Comparison of ENCODE assay signal across 17 cellular contexts in the genomic region with DNA sequence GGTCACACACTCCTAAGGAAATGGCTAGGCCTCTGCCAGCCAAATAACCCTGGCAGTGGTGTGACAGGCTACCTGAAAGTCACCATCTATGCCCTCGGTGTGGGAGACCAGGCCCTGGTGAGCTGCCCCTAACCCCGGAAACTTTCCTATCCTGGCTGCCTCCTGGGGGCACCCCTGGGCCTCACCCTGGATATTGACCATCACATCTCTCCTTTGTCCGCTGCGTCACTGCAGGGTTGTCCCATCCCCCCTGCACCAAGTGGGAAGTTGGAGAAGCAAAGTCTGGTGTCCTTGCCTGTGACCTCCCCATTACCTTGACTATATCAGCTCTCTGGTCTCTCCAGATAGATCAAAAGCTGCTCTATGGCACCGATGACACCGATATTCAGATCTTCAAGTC. TPM values are rescaled to one million over a fixed set of nuclear protein-coding genes. Genes with fewer than 3 reads are reported as not detected.
DNase-seq lines count a peak whose midpoint lies in the region; ATAC-seq and TF ChIP-seq lines count a peak whose summit lies in the region.
"Had no signal": no experiment of that assay in that cellular context is flagged by ENCODE, and none has a peak within 500 bp of the region (broad histone marks: within the 10 kb centered on the region; RNA-seq: fewer than 3 reads in every experiment).

No MANE protein-coding gene starts in this region.

- H3K27me3 Mint-ChIP-seq in natural killer cell treated with Interleukin-12 subunit alpha and Interleukin-12 subunit beta and Interleukin-15 and Interleukin-18, amount 100 ng/mL, for 72 hours: peaks cover 0 to 4% of the 10 kb centered on the region in 2 donors
- H3K27me3 Mint-ChIP-seq in natural killer cell (ENCODE audit: low read depth in 2 of 2): peaks cover 0 to 5% of the 10 kb centered on the region in 2 donors

- H3K9me3 Mint-ChIP-seq in natural killer cell treated with Interleukin-12 subunit alpha and Interleukin-12 subunit beta and Interleukin-15 and Interleukin-18, amount 100 ng/mL, for 72 hours: no peaks in the 10 kb centered on the region
- H3K9me3 Mint-ChIP-seq in natural killer cell: peaks cover 0 to 3% of the 10 kb centered on the region in 2 donors

- H3K9me3 ChIP-seq in iPS-15b (ENCODE audit: control insufficient read depth, insufficient read depth, low read length): no peaks in the 10 kb centered on the region
- H3K9me3 ChIP-seq: HAP-1 had no signal

- H3K4me3 ChIP-seq in iPS-15b (ENCODE audit: low read depth, low read length): no peak overlapping the region
- H3K4me3 ChIP-seq: BLaER1, GM12878, GM23248, HAP-1 had no signal

- H3K4me1 ChIP-seq in iPS-15b (ENCODE audit: control insufficient read depth, insufficient read depth, low read length): no peaks in the 10 kb centered on the region
- H3K4me1 ChIP-seq: BLaER1, HAP-1 had no signal

- DNase-seq in natural killer cell treated with Interleukin-12 subunit alpha and Interleukin-12 subunit beta and Interleukin-15 and Interleukin-18, amount 100 ng/mL, for 72 hours (ENCODE audit: low spot score): peak; percentile 35
- DNase-seq in natural killer cell (no peak), posterior vena cava (ENCODE audit: low spot score) (peak; percentile 54), D341Med (ENCODE audit: low spot score) (no peak), GDM1 (lab: John Stamatoyannopoulos, UW) (no peak)
- DNase-seq in stimulated activated CD4-positive, alpha-beta T cell treated with anti-CD3 and anti-CD28 coated beads, Interleukin-15, amount 100 ng/mL, for 24 hours: no peak
- DNase-seq: 8988T; CD4-positive, alpha-beta memory T cell; DMS79 treated with DMSO at 0.1 percent for 48 hours; GM23248 had no signal

- ATAC-seq in natural killer cell treated with Interleukin-12 subunit alpha and Interleukin-12 subunit beta and Interleukin-15 and Interleukin-18, amount 100 ng/mL, for 72 hours: peak in 1 of 2 donors; percentile 50
- ATAC-seq in natural killer cell: no peak
- ATAC-seq: GM12878 had no signal

- TF ChIP-seq CTCF in natural killer cell (IDR thresholded peaks at IDR 0.05): no peak

- no peak overlapping the region for H3K27ac Mint-ChIP-seq in natural killer cell treated with Interleukin-12 subunit alpha and Interleukin-12 subunit beta and Interleukin-15 and Interleukin-18, amount 100 ng/mL, for 72 hours
- no peak overlapping the region for H3K27ac Mint-ChIP-seq in natural killer cell
- H3K27ac Mint-ChIP-seq: CD4-positive, alpha-beta memory T cell had no signal

- peaks cover 0 to 7% of the 10 kb centered on the region in 2 donors for H3K4me1 Mint-ChIP-seq in natural killer cell treated with Interleukin-12 subunit alpha and Interleukin-12 subunit beta and Interleukin-15 and Interleukin-18, amount 100 ng/mL, for 72 hours (ENCODE audit: low read depth in 2 of 2)
- H3K4me1 Mint-ChIP-seq in natural killer cell: no peaks in the 10 kb centered on the region
- H3K4me1 Mint-ChIP-seq: CD4-positive, alpha-beta memory T cell had no signal

- no peak overlapping the region for H3K4me3 Mint-ChIP-seq in natural killer cell treated with Interleukin-12 subunit alpha and Interleukin-12 subunit beta and Interleukin-15 and Interleukin-18, amount 100 ng/mL, for 72 hours
- H3K4me3 Mint-ChIP-seq in natural killer cell: no peak overlapping the region
- H3K4me3 Mint-ChIP-seq: CD14-positive monocyte; CD4-positive, alpha-beta memory T cell had no signal

- H3K9ac ChIP-seq in iPS-15b (ENCODE audit: low read depth, low read length): peak overlapping the region; percentile 60
- H3K9ac ChIP-seq: BLaER1, GM23248 had no signal

- intact Hi-C loops in natural killer cell (cut with micrococcal nuclease): no loop called here
- intact Hi-C loops in posterior vena cava (cut with DNase I): no loop called here

- no peaks in the 10 kb centered on the region for H3K27me3 ChIP-seq in iPS-15b (ENCODE audit: control insufficient read depth, insufficient read depth, low read length)
- H3K27me3 ChIP-seq: BLaER1 had no signal

- no peaks in the 10 kb centered on the region for H3K36me3 Mint-ChIP-seq in natural killer cell treated with Interleukin-12 subunit alpha and Interleukin-12 subunit beta and Interleukin-15 and Interleukin-18, amount 100 ng/mL, for 72 hours
- H3K36me3 Mint-ChIP-seq in natural killer cell: no peaks in the 10 kb centered on the region
- H3K36me3 Mint-ChIP-seq: CD14-positive monocyte; CD4-positive, alpha-beta memory T cell had no signal

- H3K36me3 ChIP-seq in iPS-15b (ENCODE audit: control insufficient read depth, insufficient read depth, low read length): no peaks in the 10 kb centered on the region
- H3K36me3 ChIP-seq: BLaER1, HAP-1 had no signal

RNA-seq across cellular contexts. Expression of gene FER1L5, which starts 18.8 kb away (rescaled TPM):
- total RNA-seq in natural killer cell treated with Interleukin-12 subunit alpha and Interleukin-12 subunit beta and Interleukin-15 and Interleukin-18, amount 100 ng/mL, for 72 hours: not detected
- not detected for total RNA-seq in natural killer cell
- total RNA-seq in posterior vena cava: under 1 TPM in 1 of 2 donors, not detected in 1; 0.05 TPM
- total RNA-seq: CD4-positive, alpha-beta memory T cell; GM12878; H4; HT-29 had no signal

RNA-seq across cellular contexts. Expression of gene KANSL3, which starts 23.2 kb away (rescaled TPM):
- 10 to 100 TPM; 62.3 to 95.6 TPM for total RNA-seq in natural killer cell treated with Interleukin-12 subunit alpha and Interleukin-12 subunit beta and Interleukin-15 and Interleukin-18, amount 100 ng/mL, for 72 hours
- 10 to 100 TPM; 73.9 to 98.0 (median 83.5) TPM for total RNA-seq in natural killer cell
- total RNA-seq in posterior vena cava: 10 to 100 TPM; 34.0 to 36.1 TPM

Comparison
In these comparisons a context has a peak if more than half of its experiments do, and no peak if none do; other contexts are left out.
1. DNase-seq: peak in natural killer cell treated with Interleukin-12 subunit alpha and Interleukin-12 subunit beta and Interleukin-15 and Interleukin-18, amount 100 ng/mL, for 72 hours (single experiment) and posterior vena cava (single experiment); none in natural killer cell (single experiment), stimulated activated CD4-positive, alpha-beta T cell treated with anti-CD3 and anti-CD28 coated beads, Interleukin-15, amount 100 ng/mL, for 24 hours (single experiment), D341Med (single experiment) and GDM1 (single experiment).